19 cellular contexts compared by ENCODE assay signal in genomic region chr2:24181849-24182248, GRCh38. TPM values are rescaled to one million over a fixed set of nuclear protein-coding genes. Genes with fewer than 3 reads are reported as not detected.
DNase-seq lines count a peak whose midpoint lies in the region; ATAC-seq, FAIRE-seq and TF ChIP-seq lines count a peak whose summit lies in the region.
"Had no signal": no experiment of that assay in that cellular context is flagged by ENCODE, and none has a peak within 500 bp of the region (broad histone marks: within the 10 kb centered on the region; RNA-seq: fewer than 3 reads in every experiment).

No MANE protein-coding gene starts in this region.

- H3K9ac ChIP-seq in mammary epithelial cell (ENCODE audit: insufficient read depth, low read length), result no peak overlapping the region
- H3K9ac ChIP-seq in K562 (ENCODE audit: insufficient read depth in 1 of 2, low read depth in 2 of 2, low read length in 2 of 2), result no peak overlapping the region

- H3K9me1 ChIP-seq in K562 (ENCODE audit: control insufficient read depth, insufficient read depth, low read length), result no peaks in the 10 kb centered on the region

- ATAC-seq in K562, result peak; percentile 82
- no peak for ATAC-seq in HG02970 (IDR thresholded peaks at IDR 0.05; ENCODE audit: low FRiP score, unreplicated experiment)
- ATAC-seq in HG02852 (IDR thresholded peaks at IDR 0.05; ENCODE audit: unreplicated experiment), result no peak
- ATAC-seq: gastroesophageal sphincter, left lobe of liver had no signal

- no peak overlapping the region for H3K27ac Mint-ChIP-seq in activated T-cell treated with anti-CD3 and anti-CD28 coated beads, Interleukin-2, amount 50 U/mL, for 24 hours
- H3K27ac Mint-ChIP-seq: activated CD4-positive, alpha-beta T cell treated with anti-CD3 and anti-CD28 coated beads, Interleukin-2, amount 10 ng/mL, durations not matched to agents 24 days and 14 days had no signal

- intact Hi-C loops in mammary epithelial cell (cut with micrococcal nuclease) (no loop called here), breast epithelium (cut with DNase I; ENCODE audit: low total_unique reads) (no loop called here), K562 (cut with micrococcal nuclease) (no loop called here), testis (cut with DNase I; ENCODE audit: low total_unique reads) (no loop called here)

- dilution Hi-C loops in mammary epithelial cell (cut with HindIII; ENCODE audit: low sequenced_read_pairs), result no loop called here

- 51% methylated on average over 6 of the region's 6 CpGs for WGBS in mammary epithelial cell (ENCODE audit: low coverage, missing lambda C conversion rate)
- 18% methylated on average over 6 of the region's 6 CpGs for WGBS in K562 (ENCODE audit: insufficient coverage, low coverage, missing lambda C conversion rate)
- WGBS in testis, 2 donors, result 46% methylated on average over 6 of the region's 6 CpGs

- TF ChIP-seq RAD21 in K562 (CRISPR knock-in tag; conservative IDR thresholded peaks at IDR 0.05 in 1 of 2, IDR thresholded peaks at IDR 0.05 in 1 of 2), result no peak

- H4K20me1 ChIP-seq in mammary epithelial cell (ENCODE audit: insufficient read depth, low read length) (no peaks in the 10 kb centered on the region), K562 (replicated peaks; ENCODE audit: control insufficient read depth, insufficient read depth, low read length) (no peaks in the 10 kb centered on the region)

- H3K4me1 Mint-ChIP-seq in activated T-cell treated with anti-CD3 and anti-CD28 coated beads, Interleukin-2, amount 50 U/mL, for 24 hours (ENCODE audit: low read depth), result no peaks in the 10 kb centered on the region
- H3K4me1 Mint-ChIP-seq: activated CD4-positive, alpha-beta T cell treated with anti-CD3 and anti-CD28 coated beads, Interleukin-2, amount 10 ng/mL, durations not matched to agents 24 days and 14 days had no signal

- peak; percentile 63 for FAIRE-seq in K562 (lab: Jason Lieb, UNC)
- FAIRE-seq: A549 had no signal

- TF ChIP-seq POLR2A in breast epithelium (IDR thresholded peaks at IDR 0.05) (no peak), K562 (conservative IDR thresholded peaks at IDR 0.05) (no peak), testis (IDR thresholded peaks at IDR 0.05) (no peak)

- no peaks in the 10 kb centered on the region for H3K4me1 ChIP-seq in mammary epithelial cell (ENCODE audit: insufficient read depth, low read length)
- H3K4me1 ChIP-seq in breast epithelium, result no peaks in the 10 kb centered on the region
- H3K4me1 ChIP-seq in K562 (replicated peaks in 1 of 2; ENCODE audit: control insufficient read depth in 2 of 2, insufficient read depth in 2 of 2, low read length in 2 of 2), result peaks cover 0 to 11% of the 10 kb centered on the region in 2 experiments; a peak in 3 of 5 replicates
- peaks cover 12% of the 10 kb centered on the region for H3K4me1 ChIP-seq in testis
- H3K4me1 ChIP-seq: gastroesophageal sphincter had no signal

- in situ Hi-C loops in mammary epithelial cell (cut with MboI; ENCODE audit: low sequenced_read_pairs in 2 of 2), result no loop called here
- in situ Hi-C loops in K562 (cut with MboI), result no loop called here

- TF ChIP-seq CTCF in mammary epithelial cell (conservative IDR thresholded peaks at IDR 0.05 in 1 of 2, IDR thresholded peaks at IDR 0.05 in 1 of 2; ENCODE audit: extremely low read depth in 1 of 2, insufficient read depth in 1 of 2, low read depth in 1 of 2, low read length in 2 of 2) (no peak), breast epithelium (IDR thresholded peaks at IDR 0.05) (no peak), K562 (IDR thresholded peaks at IDR 0.05 in 2 of 3, conservative IDR thresholded peaks at IDR 0.05 in 1 of 3; ENCODE audit: insufficient read depth in 2 of 3, low read depth in 1 of 3, low read length in 3 of 3) (no peak), testis (IDR thresholded peaks at IDR 0.05) (no peak)

- H2AFZ ChIP-seq in mammary epithelial cell (ENCODE audit: low read depth, low read length) (peak overlapping the region; percentile 72), K562 (ENCODE audit: low read depth, low read length) (peak overlapping the region; percentile 74)

- H3K27me3 ChIP-seq in mammary epithelial cell (ENCODE audit: insufficient read depth, low read length), result no peaks in the 10 kb centered on the region
- no peaks in the 10 kb centered on the region for H3K27me3 ChIP-seq in breast epithelium
- H3K27me3 ChIP-seq in K562 (ENCODE audit: control insufficient read depth in 2 of 2, insufficient read depth in 2 of 2, low read length in 2 of 2), result 0 out of 5 replicates have a peak, but pooled peaks cover 0 to 3% of the 10 kb centered on the region in 2 experiments
- H3K27me3 ChIP-seq in testis, result no peaks in the 10 kb centered on the region
- H3K27me3 ChIP-seq: gastroesophageal sphincter had no signal

- H3K9me3 Mint-ChIP-seq in activated T-cell treated with anti-CD3 and anti-CD28 coated beads, Interleukin-2, amount 50 U/mL, for 24 hours, result no peaks in the 10 kb centered on the region
- H3K9me3 Mint-ChIP-seq: activated CD4-positive, alpha-beta T cell treated with anti-CD3 and anti-CD28 coated beads, Interleukin-2, amount 10 ng/mL, durations not matched to agents 24 days and 14 days; neural crest cell had no signal

- TF ChIP-seq EP300 in K562 (IDR thresholded peaks at IDR 0.05; ENCODE audit: low read length), result no peak

- no peak overlapping the region for H3K4me2 ChIP-seq in mammary epithelial cell (ENCODE audit: insufficient read depth, low read depth, low read length)
- H3K4me2 ChIP-seq in K562 (ENCODE audit: insufficient read depth, low read length), result peak overlapping the region; percentile 13; the same call in 1 of the 2 replicates
- H3K4me2 ChIP-seq: A549 had no signal

- CTCF ChIA-PET in mammary epithelial cell (lab: Charles Lee; ENCODE audit: low non-redundant PET), result no interaction called here
- CTCF ChIA-PET in K562 (lab: Yijun Ruan, JAX; ENCODE audit: low intra/inter-chr PET ratio), result no interaction called here

- BruUV-seq in mammary epithelial cell (replicated peaks; lab: Mats Ljungman, UMichigan) (no TSS peak), K562 (replicated peaks; lab: Mats Ljungman, UMichigan) (no TSS peak)

- POLR2A ChIA-PET in K562 (lab: Yijun Ruan, JAX), result interaction anchor here (1.6 kb wide), 1 partner anchor 10 kb away, joined by 4 read pairs; no protein-coding TSS in a partner anchor

- H3K9me3 ChIP-seq in mammary epithelial cell (replicated peaks; ENCODE audit: insufficient read depth, low read length) (no peaks in the 10 kb centered on the region), breast epithelium (no peaks in the 10 kb centered on the region), K562 (replicated peaks; ENCODE audit: control insufficient read depth, insufficient read depth, low read depth, low read length) (no peaks in the 10 kb centered on the region), testis (no peaks in the 10 kb centered on the region)
- H3K9me3 ChIP-seq: A549, gastroesophageal sphincter had no signal

- no peaks in the 10 kb centered on the region for H3K27me3 Mint-ChIP-seq in activated T-cell treated with anti-CD3 and anti-CD28 coated beads, Interleukin-2, amount 50 U/mL, for 24 hours

- H3K4me3 ChIP-seq in mammary epithelial cell (replicated peaks in 1 of 3; ENCODE audit: insufficient read depth in 1 of 3, low read depth in 2 of 3, low read length in 3 of 3) (no peak overlapping the region), breast epithelium (no peak overlapping the region), K562 (no peak overlapping the region), testis (no peak overlapping the region)
- H3K4me3 ChIP-seq: A549, gastroesophageal sphincter had no signal

- H3K36me3 Mint-ChIP-seq in activated T-cell treated with anti-CD3 and anti-CD28 coated beads, Interleukin-2, amount 50 U/mL, for 24 hours (ENCODE audit: low read depth), result no peaks in the 10 kb centered on the region

- H3K4me3 Mint-ChIP-seq in activated T-cell treated with anti-CD3 and anti-CD28 coated beads, Interleukin-2, amount 50 U/mL, for 24 hours, result no peak overlapping the region
- H3K4me3 Mint-ChIP-seq: activated CD4-positive, alpha-beta T cell treated with anti-CD3 and anti-CD28 coated beads, Interleukin-2, amount 10 ng/mL, durations not matched to agents 24 days and 14 days; neural crest cell had no signal

- no peak for DNase-seq in mammary epithelial cell
- no peak for DNase-seq in breast epithelium (ENCODE audit: low spot score in 2 of 2)
- DNase-seq in NCI-H524 treated with DMSO at 0.1 percent for 48 hours (lab: John Stamatoyannopoulos, UW), result peak; percentile 30
- DNase-seq in K562 (ENCODE audit: extremely low read depth in 1 of 4, low spot score in 3 of 4), result peak in 2 of 4 experiments; percentile 29 to 50
- peak; percentile 46 for DNase-seq in testis
- DNase-seq in activated T-cell treated with anti-CD3 and anti-CD28 coated beads, Interleukin-2, amount 50 U/mL, for 24 hours, result no peak
- DNase-seq: activated CD4-positive, alpha-beta T cell treated with anti-CD3 and anti-CD28 coated beads, Interleukin-2, amount 10 ng/mL, durations not matched to agents 24 days and 14 days; activated CD8-positive, alpha-beta memory T cell treated with anti-CD3 and anti-CD28 coated beads, Interleukin-2, amount 50 U/mL, for 48 hours; activated naive CD4-positive, alpha-beta T cell; C1 segment of cervical spinal cord; NCI-H1105; NCI-H2171 treated with DMSO at 0.1 percent for 48 hours had no signal

- no peaks in the 10 kb centered on the region for H3K36me3 ChIP-seq in mammary epithelial cell (ENCODE audit: insufficient read depth, low read length)
- no peaks in the 10 kb centered on the region for H3K36me3 ChIP-seq in breast epithelium
- no peaks in the 10 kb centered on the region for H3K36me3 ChIP-seq in K562 (ENCODE audit: control insufficient read depth, insufficient read depth, low read length)
- no peaks in the 10 kb centered on the region for H3K36me3 ChIP-seq in testis (ENCODE audit: low read depth, missing control alignments)
- H3K36me3 ChIP-seq: gastroesophageal sphincter had no signal

- no peaks in the 10 kb centered on the region for H3K79me2 ChIP-seq in mammary epithelial cell (ENCODE audit: insufficient read depth, low read length)
- H3K79me2 ChIP-seq in K562 (ENCODE audit: control insufficient read depth, insufficient read depth, low read length), result no peaks in the 10 kb centered on the region

- H3K27ac ChIP-seq in mammary epithelial cell (ENCODE audit: insufficient read depth, low read depth, low read length), result no peak overlapping the region
- no peak overlapping the region for H3K27ac ChIP-seq in breast epithelium
- H3K27ac ChIP-seq in K562 (ENCODE audit: extremely low read depth, low read depth, low read length), result no peak overlapping the region
- H3K27ac ChIP-seq in testis, result no peak overlapping the region
- H3K27ac ChIP-seq: A549, gastroesophageal sphincter had no signal

RNA-seq across cellular contexts. Expression of gene FAM228A, which starts 7.0 kb away (rescaled TPM):
- not detected for total RNA-seq in mammary epithelial cell
- polyA plus RNA-seq in mammary epithelial cell, result not detected
- polyA minus RNA-seq in mammary epithelial cell, result not detected
- total RNA-seq in breast epithelium, result 1 to 10 TPM in 1 of 3 donors, under 1 TPM in 2; 0.66 to 2.6 (median 0.88) TPM
- total RNA-seq in K562 (2011; cell fraction: chromatin; rRNA removed; ENCODE audit: low replicate concordance), result not detected in 2 replicates
- total RNA-seq in K562 (2011; cell fraction: nucleolus; rRNA removed), result not detected in 2 replicates
- total RNA-seq in K562 (2011; cell fraction: nucleoplasm; rRNA removed), result 0.31 TPM in 1 of 2 replicates, not detected in the other
- not detected in 2 replicates for total RNA-seq in K562 (2014; rRNA removed)
- total RNA-seq in K562 (2014; rRNA removed; fragmentation: Illumina TruSeq; extraction: Trizol), result not detected in 2 replicates
- total RNA-seq in K562 (2015; rRNA removed; fragmentation: Illumina TruSeq; extraction: Trizol), result not detected in 2 replicates
- total RNA-seq in K562 (2021), result not detected in 2 replicates
- not detected in 2 replicates for polyA plus RNA-seq in K562 (2011; rRNA removed)
- not detected in 2 replicates for polyA plus RNA-seq in K562 (2011; cell fraction: cytosol; rRNA removed)
- not detected in 2 replicates for polyA plus RNA-seq in K562 (2011; cell fraction: nucleus; rRNA removed)
- 0.07 TPM in 1 of 2 replicates, not detected in the other for polyA plus RNA-seq in K562 (2012)
- not detected in 2 replicates for polyA plus RNA-seq in K562 (2014; fragmentation: Illumina TruSeq; extraction: Trizol)
- polyA plus RNA-seq in K562 (2014; fragmentation: Nextera tagmentation; extraction: Ambion mirVana), result not detected
- not detected in 2 replicates for polyA plus RNA-seq in K562 (2014; rRNA removed)
- polyA minus RNA-seq in K562 (2011; rRNA and poly(A)+ RNA removed), result not detected in 2 replicates
- polyA minus RNA-seq in K562 (2011; cell fraction: cytosol; rRNA and poly(A)+ RNA removed), result not detected in 2 replicates
- polyA minus RNA-seq in K562 (2011; cell fraction: nucleus; rRNA and poly(A)+ RNA removed), result not detected in 2 replicates
- 10 to 100 TPM; 29.7 to 33.4 TPM for total RNA-seq in testis
- polyA plus RNA-seq in testis (ENCODE audit: insufficient read depth, low read depth, low replicate concordance), result 72.4 TPM
- total RNA-seq: activated CD4-positive, alpha-beta T cell treated with anti-CD3 and anti-CD28 coated beads, Interleukin-2, amount 10 ng/mL, durations not matched to agents 24 days and 14 days had no signal

RNA-seq across cellular contexts. Expression of gene FAM228B, which starts 58.6 kb away (rescaled TPM):
- total RNA-seq in mammary epithelial cell (1 to 10 TPM; 4.1 to 6.5 TPM), breast epithelium (10 to 100 TPM; 23.7 to 46.2 (median 30.9) TPM), K562 (2014; rRNA removed) (1.9 and 2.0 TPM in 2 replicates), K562 (2014; rRNA removed; fragmentation: Illumina TruSeq; extraction: Trizol) (2.7 and 3.7 TPM in 2 replicates), K562 (2015; rRNA removed; fragmentation: Illumina TruSeq; extraction: Trizol) (3.6 and 3.7 TPM in 2 replicates), K562 (2021) (1.9 and 2.1 TPM in 2 replicates), testis (10 to 100 TPM; 45.3 to 56.2 TPM)
- polyA plus RNA-seq in mammary epithelial cell (1.4 TPM), K562 (2011; rRNA removed) (3.5 and 4.1 TPM in 2 replicates), K562 (2014; fragmentation: Illumina TruSeq; extraction: Trizol) (2.0 and 2.6 TPM in 2 replicates), K562 (2014; fragmentation: Nextera tagmentation; extraction: Ambion mirVana) (1 to 10 TPM; 1.1 to 1.3 TPM), K562 (2014; rRNA removed) (1.4 and 3.0 TPM in 2 replicates), testis (ENCODE audit: insufficient read depth, low read depth, low replicate concordance) (47.1 TPM)
- not detected for polyA minus RNA-seq in mammary epithelial cell
- total RNA-seq in K562 (2011; cell fraction: chromatin; rRNA removed; ENCODE audit: low replicate concordance), result 5.1 and 10.9 TPM in 2 replicates
- 6.2 and 9.7 TPM in 2 replicates for total RNA-seq in K562 (2011; cell fraction: nucleolus; rRNA removed)
- total RNA-seq in K562 (2011; cell fraction: nucleoplasm; rRNA removed), result 6.1 and 7.9 TPM in 2 replicates
- polyA plus RNA-seq in K562 (2011; cell fraction: cytosol; rRNA removed), result 0.78 and 0.97 TPM in 2 replicates
- 3.2 and 6.5 TPM in 2 replicates for polyA plus RNA-seq in K562 (2011; cell fraction: nucleus; rRNA removed)
- polyA plus RNA-seq in K562 (2012), result 3.2 and 12.5 TPM in 2 replicates
- polyA minus RNA-seq in K562 (2011; rRNA and poly(A)+ RNA removed), result 3.6 and 7.8 TPM in 2 replicates
- 0.82 and 1.7 TPM in 2 replicates for polyA minus RNA-seq in K562 (2011; cell fraction: cytosol; rRNA and poly(A)+ RNA removed)
- 5.7 and 10.3 TPM in 2 replicates for polyA minus RNA-seq in K562 (2011; cell fraction: nucleus; rRNA and poly(A)+ RNA removed)

RNA-seq across cellular contexts. Expression of gene PFN4, which starts 58.7 kb away (rescaled TPM):
- total RNA-seq in mammary epithelial cell (under 1 TPM; 0.33 to 0.92 TPM), breast epithelium (under 1 TPM in 2 of 3 donors, not detected in 1; 0.44 to 0.96 TPM), K562 (2014; rRNA removed) (0.45 and 0.65 TPM in 2 replicates), K562 (2014; rRNA removed; fragmentation: Illumina TruSeq; extraction: Trizol) (0.51 and 0.73 TPM in 2 replicates), K562 (2015; rRNA removed; fragmentation: Illumina TruSeq; extraction: Trizol) (0.41 and 0.54 TPM in 2 replicates), K562 (2021) (0.16 and 0.56 TPM in 2 replicates), testis (10 to 100 TPM; 39.8 to 62.8 TPM)
- polyA plus RNA-seq in mammary epithelial cell (0.42 TPM), K562 (2011; rRNA removed) (0.26 TPM in 1 of 2 replicates, not detected in the other), K562 (2014; fragmentation: Illumina TruSeq; extraction: Trizol) (0.31 TPM in 1 of 2 replicates, not detected in the other), K562 (2014; fragmentation: Nextera tagmentation; extraction: Ambion mirVana) (under 1 TPM; 0.07 to 0.15 TPM), K562 (2014; rRNA removed) (not detected in 2 replicates), testis (ENCODE audit: insufficient read depth, low read depth, low replicate concordance) (248 TPM)
- polyA minus RNA-seq in mammary epithelial cell, result not detected
- total RNA-seq in K562 (2011; cell fraction: chromatin; rRNA removed; ENCODE audit: low replicate concordance), result 0.39 TPM in 1 of 2 replicates, not detected in the other
- total RNA-seq in K562 (2011; cell fraction: nucleolus; rRNA removed), result not detected in 2 replicates
- total RNA-seq in K562 (2011; cell fraction: nucleoplasm; rRNA removed), result not detected in 2 replicates
- 0.18 TPM in 1 of 2 replicates, not detected in the other for polyA plus RNA-seq in K562 (2011; cell fraction: cytosol; rRNA removed)
- polyA plus RNA-seq in K562 (2011; cell fraction: nucleus; rRNA removed), result 0.24 and 0.37 TPM in 2 replicates
- 0.42 and 0.46 TPM in 2 replicates for polyA plus RNA-seq in K562 (2012)
- polyA minus RNA-seq in K562 (2011; rRNA and poly(A)+ RNA removed), result not detected in 2 replicates
- not detected in 2 replicates for polyA minus RNA-seq in K562 (2011; cell fraction: cytosol; rRNA and poly(A)+ RNA removed)
- 1.00 and 1.6 TPM in 2 replicates for polyA minus RNA-seq in K562 (2011; cell fraction: nucleus; rRNA and poly(A)+ RNA removed)
- total RNA-seq: mononuclear cell had no signal

Comparison
In these comparisons a context has a peak if more than half of its experiments do, and no peak if none do; other contexts are left out.
1. DNase-seq: peak in NCI-H524 treated with DMSO at 0.1 percent for 48 hours (single experiment) and testis (single experiment); none in mammary epithelial cell (single experiment), breast epithelium (0 of 2) and activated T-cell treated with anti-CD3 and anti-CD28 coated beads, Interleukin-2, amount 50 U/mL, for 24 hours (single experiment).
2. RNA of gene FAM228A, which starts 7.0 kb away (total RNA-seq): 29.7 to 33.4 TPM in testis; 0.66 to 2.6 TPM in breast epithelium, 0.31 TPM in K562 and not detected in mammary epithelial cell; every median in the first group is over 4 times any median in the second.
3. RNA of gene PFN4, which starts 58.7 kb away (total RNA-seq): 39.8 to 62.8 TPM in testis; 0.33 to 0.92 TPM in mammary epithelial cell, 0.44 to 0.96 TPM in breast epithelium and 0.16 to 0.73 TPM in K562; every median in the first group is over 10 times any median in the second.